In genomic region chr6:97246842-97247241, GRCh38 we compare ENCODE assay signal across 19 cellular contexts. TPM values are rescaled to one million over a fixed set of nuclear protein-coding genes. Genes with fewer than 3 reads are reported as not detected.
DNase-seq lines count a peak whose midpoint lies in the region; ATAC-seq, FAIRE-seq and TF ChIP-seq lines count a peak whose summit lies in the region.
"Had no signal": no experiment of that assay in that cellular context is flagged by ENCODE, and none has a peak within 500 bp of the region (broad histone marks: within the 10 kb centered on the region; RNA-seq: fewer than 3 reads in every experiment).

No MANE protein-coding gene starts in this region.

- H3K4me1 ChIP-seq in IMR-90 (ENCODE audit: control insufficient read depth, insufficient read depth, low read length) (no peaks in the 10 kb centered on the region), small intestine (ENCODE audit: control insufficient read depth in 2 of 2, insufficient read depth in 1 of 2, low read depth in 1 of 2, low read length in 1 of 2) (no peaks in the 10 kb centered on the region)
- H3K4me1 ChIP-seq: BLaER1 treated with 17β-estradiol and CSF1 and Interleukin-3, amounts not matched to agents 10 nM and 100 nM; Caco-2 had no signal

- no peak for TF ChIP-seq CTCF in IMR-90 (conservative IDR thresholded peaks at IDR 0.05; ENCODE audit: low read depth, low read length)

- no peak overlapping the region for H4K5ac ChIP-seq in IMR-90 (ENCODE audit: low read depth, low read length)

- no peak overlapping the region for H4K91ac ChIP-seq in IMR-90 (ENCODE audit: insufficient read depth, low read depth, low read length)

- TF ChIP-seq POLR2A in IMR-90 (IDR thresholded peaks at IDR 0.05; ENCODE audit: low read depth, low read length) = no peak

- H3K27ac ChIP-seq in IMR-90 (ENCODE audit: insufficient read depth, low read length) = no peak overlapping the region
- no peak overlapping the region for H3K27ac ChIP-seq in small intestine (ENCODE audit: low read depth in 1 of 2, low read length in 1 of 2)
- H3K27ac ChIP-seq: BLaER1 treated with 17β-estradiol and CSF1 and Interleukin-3, amounts not matched to agents 10 nM and 100 nM; C4-2B had no signal

- H3K79me1 ChIP-seq in IMR-90 (ENCODE audit: low read depth in 1 of 2, low read length in 2 of 2) = no peaks in the 10 kb centered on the region; a peak in 1 of 4 replicates

- dilution Hi-C loops in IMR-90 (cut with HindIII; ENCODE audit: low sequenced_read_pairs, unreplicated experiment) = no loop called here

- no peak overlapping the region for H2AFZ ChIP-seq in IMR-90 (replicated peaks; ENCODE audit: low read length, poor library complexity)

- POLR2A ChIA-PET in IMR-90 (lab: Charles Lee; ENCODE audit: unreplicated experiment) = no interaction called here

- no peak overlapping the region for H2AK5ac ChIP-seq in IMR-90 (ENCODE audit: low read depth, low read length)

- H3K9me3 ChIP-seq in IMR-90 (ENCODE audit: control insufficient read depth, insufficient read depth, low read length) (no peaks in the 10 kb centered on the region), small intestine (ENCODE audit: control insufficient read depth, low read depth) (no peaks in the 10 kb centered on the region)
- H3K9me3 ChIP-seq: Caco-2 had no signal

- H3K4me3 ChIP-seq in IMR-90 (ENCODE audit: insufficient read depth, low read depth, low read length) (no peak overlapping the region), small intestine (ENCODE audit: low read depth in 1 of 2, low read length in 2 of 2) (no peak overlapping the region)
- H3K4me3 ChIP-seq: BLaER1 treated with 17β-estradiol and CSF1 and Interleukin-3, amounts not matched to agents 10 nM and 100 nM; GM12878 had no signal

- BruUV-seq in IMR-90 (replicated peaks; lab: Mats Ljungman, UMichigan) = no TSS peak

- no peak overlapping the region for H2BK120ac ChIP-seq in IMR-90 (ENCODE audit: low read depth, low read length)

- no peaks in the 10 kb centered on the region; the same call in 1 of the 2 replicates for H3K36me3 ChIP-seq in IMR-90 (ENCODE audit: control insufficient read depth, insufficient read depth, low read length)
- no peaks in the 10 kb centered on the region for H3K36me3 ChIP-seq in small intestine (ENCODE audit: control insufficient read depth in 2 of 2, insufficient read depth in 2 of 2, low read length in 2 of 2)

- CTCF ChIA-PET in IMR-90 (lab: Yijun Ruan, JAX) = interaction anchor here (0.7 kb wide), 1 partner anchor 14 kb away, joined by 3 read pairs; no protein-coding TSS in a partner anchor

- no peak overlapping the region for H3K4ac ChIP-seq in IMR-90 (ENCODE audit: low read depth, low read length)

- H2BK20ac ChIP-seq in IMR-90 (ENCODE audit: low read depth, low read length) = no peak overlapping the region

- H3K18ac ChIP-seq in IMR-90 (ENCODE audit: low read depth, low read length) = no peak overlapping the region

- no peak overlapping the region for H2BK15ac ChIP-seq in IMR-90 (ENCODE audit: low read depth, low read length)

- no peak overlapping the region for H3K9ac ChIP-seq in IMR-90 (ENCODE audit: low read depth, low read length)
- H3K9ac ChIP-seq: BLaER1 treated with 17β-estradiol and CSF1 and Interleukin-3, amounts not matched to agents 10 nM and 100 nM had no signal

- no peak overlapping the region for H3K14ac ChIP-seq in IMR-90 (replicated peaks; ENCODE audit: low read depth, low read length)

- H3K4me2 ChIP-seq in IMR-90 (ENCODE audit: low read depth, low read length) = no peak overlapping the region
- H3K4me2 ChIP-seq: BLaER1 treated with 17β-estradiol and CSF1 and Interleukin-3, amounts not matched to agents 10 nM and 100 nM had no signal

- no peaks in the 10 kb centered on the region for H3K27me3 ChIP-seq in IMR-90 (ENCODE audit: control insufficient read depth, insufficient read depth, low read length)
- H3K27me3 ChIP-seq in small intestine (ENCODE audit: control insufficient read depth in 2 of 2, insufficient read depth in 2 of 2, low read length in 2 of 2) = no peaks in the 10 kb centered on the region
- H3K27me3 ChIP-seq: BLaER1 treated with 17β-estradiol and CSF1 and Interleukin-3, amounts not matched to agents 10 nM and 100 nM had no signal

- no peaks in the 10 kb centered on the region for H3K9me1 ChIP-seq in IMR-90 (ENCODE audit: insufficient read depth, low read length)

- no peak overlapping the region for H3K56ac ChIP-seq in IMR-90 (ENCODE audit: extremely low read depth, insufficient read depth, low read length)

- H4K8ac ChIP-seq in IMR-90 (ENCODE audit: low read depth in 2 of 2, low read length in 2 of 2) = no peak overlapping the region

- H2AK9ac ChIP-seq in IMR-90 (replicated peaks; ENCODE audit: low read depth, low read length, poor library complexity) = no peak overlapping the region

- intact Hi-C loops in IMR-90 (cut with micrococcal nuclease) = loop anchor here (2.0 kb wide), 1 partner anchor 24 kb away; no protein-coding TSS in a partner anchor

- ATAC-seq in IMR-90 (ENCODE audit: low read depth) = no peak
- ATAC-seq: CD8-positive, alpha-beta T cell; GM12878 had no signal

- no peak for TF ChIP-seq RAD21 in IMR-90 (IDR thresholded peaks at IDR 0.05; ENCODE audit: low read length)

- DNase-seq in IMR-90 (no peak), small intestine (no peak), NCI-H82 (lab: John Stamatoyannopoulos, UW) (no peak), NCI-H1048 (lab: John Stamatoyannopoulos, UW) (no peak)
- DNase-seq: 8988T; AML-193; Caco-2; Calu3; CD4-positive, alpha-beta T cell; CD8-positive, alpha-beta T cell; DMS79 treated with DMSO at 0.1 percent for 48 hours; GDM1 had no signal

- H3K23ac ChIP-seq in IMR-90 (ENCODE audit: low read depth, low read length) = no peak overlapping the region

- no peaks in the 10 kb centered on the region for H4K20me1 ChIP-seq in IMR-90 (ENCODE audit: insufficient read depth, low read length)
- H4K20me1 ChIP-seq: BLaER1 treated with 17β-estradiol and CSF1 and Interleukin-3, amounts not matched to agents 10 nM and 100 nM had no signal

- no peak overlapping the region for H2BK5ac ChIP-seq in IMR-90 (ENCODE audit: low read depth, low read length, poor library complexity, severe bottlenecking)

- no CpG with 5 or more reads among the region's 1 CpG for WGBS in IMR-90 (ENCODE audit: extremely low coverage in 2 of 2, insufficient read length in 1 of 2), 2 experiments
- WGBS in small intestine, 3 donors = 84 to 95% (median 90%) methylated on average over 1 of the region's 1 CpG

- FAIRE-seq in G401.6 (lab: Jason Lieb, UNC) (peak; percentile 44), small intestine (lab: Jason Lieb, UNC) (peak; percentile 61)
- FAIRE-seq: A204.1, GM12878, GM12892, GM18507 had no signal

- in situ Hi-C loops in IMR-90 (cut with MboI; ENCODE audit: low sequenced_read_pairs) = no loop called here

TF ChIP-seq in IMR-90, 13 proteins besides CTCF, POLR2A, EP300 and RAD21:
- TF ChIP-seq ELK1 (IDR thresholded peaks at IDR 0.05; ENCODE audit: borderline replicate concordance, low read depth, low read length) (no peak), SMC3 (IDR thresholded peaks at IDR 0.05; ENCODE audit: low read depth, low read length) (no peak), MAFK (IDR thresholded peaks at IDR 0.05; ENCODE audit: low read depth, low read length) (peak; percentile 55; the same call in 1 of the 2 replicates)
TF ChIP-seq in IMR-90: peak in this region for 1.

RNA-seq across cellular contexts. Expression of gene MMS22L, which starts 36.2 kb away (rescaled TPM):
- 18.6 and 30.6 TPM in 2 replicates for total RNA-seq in IMR-90 (2012; rRNA removed)
- polyA plus RNA-seq in IMR-90 (2012; rRNA removed) = 5.1 and 6.1 TPM in 2 replicates
- 0.89 and 1.9 TPM in 2 replicates for polyA plus RNA-seq in IMR-90 (2012; cell fraction: cytosol; rRNA removed)
- 0.64 and 5.4 TPM in 2 replicates for polyA plus RNA-seq in IMR-90 (2012; cell fraction: nucleus; rRNA removed; ENCODE audit: low replicate concordance)
- 1 to 10 TPM in 2 of 3 donors, under 1 TPM in 1; 0.54 to 3.3 (median 1.8) TPM for polyA plus RNA-seq in small intestine
